ENCODE assay signal across 21 cellular contexts in the genomic region with DNA sequence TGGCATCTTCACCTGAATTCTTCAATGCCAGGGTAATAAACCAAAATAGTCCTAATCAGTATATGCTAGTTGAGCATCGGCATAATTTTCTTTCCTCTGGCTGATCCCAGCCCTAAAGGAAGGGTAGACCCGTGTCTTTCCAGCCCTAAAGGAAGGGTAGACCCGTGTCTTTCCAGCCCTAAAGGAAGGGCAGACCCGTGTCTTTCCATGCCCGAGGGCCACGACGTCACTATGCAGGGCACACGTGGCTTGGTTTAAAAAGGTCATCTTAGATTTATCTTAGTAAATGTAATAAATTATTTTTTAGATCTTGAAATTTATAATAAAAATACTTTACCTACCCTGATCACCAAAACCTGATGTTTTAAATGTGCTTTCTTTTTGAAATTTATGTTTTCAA.
"Had no signal": no experiment of that assay in that cellular context is flagged by ENCODE, and none has a peak within 500 bp of the region (broad histone marks: within the 10 kb centered on the region; RNA-seq: fewer than 3 reads in every experiment).

No MANE protein-coding gene starts in this region.

- H3K9me3 Mint-ChIP-seq: activated CD4-positive, alpha-beta T cell treated with anti-CD3 and anti-CD28 coated beads, Interleukin-2, amount 10 ng/mL, durations not matched to agents 7 days and 5 days; activated naive CD8-positive, alpha-beta T cell treated with anti-CD3 and anti-CD28 coated beads for 36 hours; activated T-cell treated with anti-CD3 and anti-CD28 coated beads, Interleukin-2, amount 50 U/mL, for 24 hours; central memory CD8-positive, alpha-beta T cell; naive thymus-derived CD8-positive, alpha-beta T cell; neural progenitor cell; stimulated activated effector memory CD8-positive, alpha-beta T cell treated with anti-CD3 and anti-CD28 coated beads, Interleukin-12 subunit alpha, Interleukin-12 subunit beta, amount 100 ng/mL, for 72 hours had no signal

- H2AFZ ChIP-seq: neural progenitor cell had no signal

- H3K27ac ChIP-seq: neural progenitor cell, right lobe of liver, uterus had no signal

- H3K4me1 Mint-ChIP-seq: neural progenitor cell had no signal

- H3K27me3 Mint-ChIP-seq: activated CD4-positive, alpha-beta T cell treated with anti-CD3 and anti-CD28 coated beads, Interleukin-2, amount 10 ng/mL, durations not matched to agents 7 days and 5 days; activated naive CD8-positive, alpha-beta T cell treated with anti-CD3 and anti-CD28 coated beads for 36 hours; activated T-cell treated with anti-CD3 and anti-CD28 coated beads, Interleukin-2, amount 50 U/mL, for 24 hours; central memory CD8-positive, alpha-beta T cell; naive thymus-derived CD8-positive, alpha-beta T cell had no signal

- FAIRE-seq: astrocyte, colon, endothelial cell of umbilical vein, small intestine had no signal

- H3K4me2 ChIP-seq: neural progenitor cell had no signal

- H3K4me3 ChIP-seq: neural progenitor cell, right lobe of liver, uterus had no signal

- H3K4me3 Mint-ChIP-seq: activated CD4-positive, alpha-beta T cell treated with anti-CD3 and anti-CD28 coated beads, Interleukin-2, amount 10 ng/mL, durations not matched to agents 7 days and 5 days; activated naive CD8-positive, alpha-beta T cell treated with anti-CD3 and anti-CD28 coated beads for 36 hours; activated T-cell treated with anti-CD3 and anti-CD28 coated beads, Interleukin-2, amount 50 U/mL, for 24 hours; central memory CD8-positive, alpha-beta T cell; naive thymus-derived CD8-positive, alpha-beta T cell; neural progenitor cell; stimulated activated effector memory CD8-positive, alpha-beta T cell treated with anti-CD3 and anti-CD28 coated beads, Interleukin-12 subunit alpha, Interleukin-12 subunit beta, amount 100 ng/mL, for 72 hours had no signal

- ATAC-seq: esophagus mucosa; naive thymus-derived CD8-positive, alpha-beta T cell; right lobe of liver; stimulated activated effector memory CD8-positive, alpha-beta T cell treated with anti-CD3 and anti-CD28 coated beads, Interleukin-12 subunit alpha, Interleukin-12 subunit beta, amount 100 ng/mL, for 72 hours had no signal

- DNase-seq: activated CD4-positive, alpha-beta T cell treated with anti-CD3 and anti-CD28 coated beads, Interleukin-2, amount 10 ng/mL, durations not matched to agents 7 days and 5 days; activated CD4-positive, CD25-positive, alpha-beta regulatory T cell treated with anti-CD3 and anti-CD28 coated beads, Interleukin-2, amount 50 U/mL, for 72 hours; activated naive CD4-positive, alpha-beta T cell treated with Interleukin-2 at 50 U/mL for 16 hours; activated naive CD8-positive, alpha-beta T cell treated with anti-CD3 and anti-CD28 coated beads for 36 hours; activated T-cell treated with anti-CD3 and anti-CD28 coated beads, Interleukin-2, amount 50 U/mL, for 24 hours; effector memory CD4-positive, alpha-beta T cell; foreskin melanocyte; hypothalamus; naive thymus-derived CD8-positive, alpha-beta T cell; small intestine; stimulated activated CD4-positive, alpha-beta T cell treated with anti-CD3 and anti-CD28 coated beads, Interleukin-2, amount 100 ng/mL, for 24 hours; trophoblast cell; uterus had no signal

- H3K36me3 ChIP-seq: neural progenitor cell, uterus had no signal

- H3K9me3 ChIP-seq: right lobe of liver, uterus had no signal

- H3K27me3 ChIP-seq: neural progenitor cell, right lobe of liver, uterus had no signal

- H3K9ac ChIP-seq: neural progenitor cell had no signal

- H3K27ac Mint-ChIP-seq: activated CD4-positive, alpha-beta T cell treated with anti-CD3 and anti-CD28 coated beads, Interleukin-2, amount 10 ng/mL, durations not matched to agents 7 days and 5 days; activated T-cell treated with anti-CD3 and anti-CD28 coated beads, Interleukin-2, amount 50 U/mL, for 24 hours; neural progenitor cell; stimulated activated effector memory CD8-positive, alpha-beta T cell treated with anti-CD3 and anti-CD28 coated beads, Interleukin-12 subunit alpha, Interleukin-12 subunit beta, amount 100 ng/mL, for 72 hours had no signal

- H3K4me1 ChIP-seq: neural progenitor cell, uterus had no signal
